Comparison of ENCODE assay signal across 8 cellular contexts in genomic region chr14:74882103-74882920, GRCh38. TPM values are rescaled to one million over a fixed set of nuclear protein-coding genes. Genes with fewer than 3 reads are reported as not detected.
DNase-seq lines count a peak whose midpoint lies in the region; ATAC-seq and TF ChIP-seq lines count a peak whose summit lies in the region.

No MANE protein-coding gene starts in this region.

- H3K36me3 ChIP-seq in cardiac muscle cell: peaks cover 4% of the 10 kb centered on the region

- no peaks in the 10 kb centered on the region for H3K27me3 ChIP-seq in cardiac muscle cell

- peaks cover 19% of the 10 kb centered on the region for H3K4me1 ChIP-seq in cardiac muscle cell (ENCODE audit: low read depth)

- no peaks in the 10 kb centered on the region for H3K9me3 ChIP-seq in cardiac muscle cell (ENCODE audit: low read depth)

- peak overlapping the region; percentile 86 for H3K4me3 ChIP-seq in cardiac muscle cell

- DNase-seq in activated CD4-positive, CD25-positive, alpha-beta regulatory T cell (lab: John Stamatoyannopoulos, UW): peak in 3 of 4 experiments; percentile 27 to 38 (median 29)
- DNase-seq in activated CD4-positive, CD25-positive, alpha-beta regulatory T cell treated with anti-CD3 and anti-CD28 coated beads, Interleukin-2, amount 50 U/mL, for 72 hours: no peak
- DNase-seq in OCI-M1 (lab: John Stamatoyannopoulos, UW) (peak; percentile 44), cardiac muscle cell (ENCODE audit: low read depth in 1 of 2, low spot score in 1 of 2) (peak; percentile 50 to 57), renal cortical epithelial cell (ENCODE audit: low read depth) (peak; percentile 58), DMS153 (lab: John Stamatoyannopoulos, UW) (no peak)
- DNase-seq in activated naive CD4-positive, alpha-beta T cell treated with anti-CD3 and anti-CD28 coated beads, Interleukin-2, amount 50 U/mL, for 16 hours: peak; percentile 56

- TF ChIP-seq CTCF in cardiac muscle cell (IDR thresholded peaks at IDR 0.05; ENCODE audit: low read depth, low read length): no peak

- ATAC-seq in HG02973 (IDR thresholded peaks at IDR 0.05; ENCODE audit: unreplicated experiment): peak; percentile 30

- H3K27ac ChIP-seq in cardiac muscle cell: peak overlapping the region; percentile 90

RNA-seq across cellular contexts. Expression of gene DLST, which starts 0.6 kb away (rescaled TPM):
- total RNA-seq in cardiac muscle cell: 53.2 and 63.7 TPM in 2 replicates
- 10.0 and 13.8 TPM in 2 replicates for polyA plus RNA-seq in cardiac muscle cell
- 76.4 and 126 TPM in 2 replicates for total RNA-seq in renal cortical epithelial cell

RNA-seq across cellular contexts. Expression of gene PROX2, which starts 6.4 kb away (rescaled TPM):
- not detected in 2 replicates for total RNA-seq in cardiac muscle cell
- 0.06 and 0.75 TPM in 2 replicates for polyA plus RNA-seq in cardiac muscle cell
- not detected in 2 replicates for total RNA-seq in renal cortical epithelial cell

RNA-seq across cellular contexts. Expression of gene RPS6KL1, which starts 40.7 kb away (rescaled TPM):
- total RNA-seq in cardiac muscle cell (7.6 and 15.1 TPM in 2 replicates), renal cortical epithelial cell (7.9 and 17.7 TPM in 2 replicates)
- polyA plus RNA-seq in cardiac muscle cell: 9.3 and 9.8 TPM in 2 replicates

Comparison
In these comparisons a context has a peak if more than half of its experiments do, and no peak if none do; other contexts are left out.
1. DNase-seq: peak in activated CD4-positive, CD25-positive, alpha-beta regulatory T cell (3 of 4), OCI-M1 (single experiment), activated naive CD4-positive, alpha-beta T cell treated with anti-CD3 and anti-CD28 coated beads, Interleukin-2, amount 50 U/mL, for 16 hours (single experiment), cardiac muscle cell (2 of 2) and renal cortical epithelial cell (single experiment); none in activated CD4-positive, CD25-positive, alpha-beta regulatory T cell treated with anti-CD3 and anti-CD28 coated beads, Interleukin-2, amount 50 U/mL, for 72 hours (single experiment) and DMS153 (single experiment).